In the genomic region with DNA sequence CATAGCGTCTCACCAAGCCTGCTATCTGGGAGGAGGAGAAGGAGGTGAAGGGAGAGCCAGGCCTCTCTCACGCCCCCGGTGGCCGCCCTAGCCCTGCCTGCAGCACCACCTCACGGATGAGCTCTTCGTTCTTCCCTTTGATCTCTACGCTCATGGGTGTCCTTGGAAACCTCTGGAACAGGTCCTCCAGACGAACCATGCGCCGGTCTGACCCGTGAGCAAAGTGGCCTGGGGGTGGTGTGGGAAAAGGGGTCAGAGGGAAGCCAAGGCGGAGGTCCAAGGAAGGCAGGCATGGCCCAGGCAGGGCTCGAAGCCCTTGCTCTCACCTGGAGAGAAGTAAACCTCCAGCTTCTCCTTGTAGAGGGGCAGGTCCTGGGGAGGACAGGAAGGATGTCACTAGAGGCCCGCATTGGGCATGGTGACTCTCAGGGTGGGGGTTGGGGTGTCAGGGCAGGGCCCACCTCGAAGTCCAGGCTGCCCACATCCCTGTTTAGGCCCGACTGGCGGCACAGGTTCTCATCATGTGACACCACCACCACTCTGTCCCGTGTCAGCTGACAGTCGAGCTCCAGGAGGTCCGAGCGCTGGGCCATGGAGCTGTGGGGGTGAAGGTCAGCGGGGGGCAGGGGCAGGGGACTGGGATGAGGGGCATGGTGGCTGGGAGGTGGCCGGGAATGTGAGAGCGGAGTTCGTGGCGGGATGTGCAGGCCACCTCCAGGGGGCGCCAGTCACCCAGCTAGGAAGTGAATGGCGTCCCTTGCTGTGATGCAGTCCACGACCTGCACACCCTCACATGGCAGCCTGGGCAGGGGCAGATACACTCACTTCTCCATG, we compare ENCODE assay signal across 1 cellular context.
TF ChIP-seq lines count a peak whose summit lies in the region.

No MANE protein-coding gene starts in this region.

TF ChIP-seq in HepG2, 621 proteins besides CTCF, POLR2A, EP300 and RAD21 (continued from another document and continues in another):
- TF ChIP-seq KLF11 (CRISPR knock-in tag; IDR thresholded peaks at IDR 0.05) (no peak), ZNF780A (CRISPR knock-in tag; IDR thresholded peaks at IDR 0.05) (no peak), YY1 (IDR thresholded peaks at IDR 0.05; ENCODE audit: insufficient read depth, insufficient replicate concordance, low read depth, low read length) (peak; percentile 85), ZNF598 (CRISPR knock-in tag; IDR thresholded peaks at IDR 0.05; ENCODE audit: borderline replicate concordance) (peak; percentile 94), DPF2 (CRISPR knock-in tag; IDR thresholded peaks at IDR 0.05; ENCODE audit: borderline replicate concordance, low read depth) (peak; percentile 59; the same call in 1 of the 2 replicates), ARNT2 (CRISPR knock-in tag; IDR thresholded peaks at IDR 0.05; ENCODE audit: low read depth) (peak; percentile 93), DZIP1 (CRISPR knock-in tag; IDR thresholded peaks at IDR 0.05) (0 out of 2 replicates have a peak, but pooled peaks have one; percentile 70), MED1 (CRISPR knock-in tag; IDR thresholded peaks at IDR 0.05) (peak; percentile 71), NFE2L1 (CRISPR knock-in tag; IDR thresholded peaks at IDR 0.05; ENCODE audit: borderline replicate concordance) (no peak), ZBTB20 (CRISPR knock-in tag; IDR thresholded peaks at IDR 0.05; ENCODE audit: borderline replicate concordance, low read depth) (peak; percentile 74; the same call in 1 of the 2 replicates), HNF4A (CRISPR knock-in tag; IDR thresholded peaks at IDR 0.05) (peak; percentile 62), PHF21A (CRISPR knock-in tag; IDR thresholded peaks at IDR 0.05) (peak; percentile 93), ZNF768 (CRISPR knock-in tag; IDR thresholded peaks at IDR 0.05) (peak; percentile 88), TSC22D2 (CRISPR knock-in tag; IDR thresholded peaks at IDR 0.05; ENCODE audit: borderline replicate concordance) (no peak), PITX1 (CRISPR knock-in tag; IDR thresholded peaks at IDR 0.05) (no peak; the same call in 1 of the 2 replicates), GLMP (CRISPR knock-in tag; IDR thresholded peaks at IDR 0.05; ENCODE audit: borderline replicate concordance) (no peak), GATAD2A (CRISPR knock-in tag; IDR thresholded peaks at IDR 0.05) (peak; percentile 51), MAFG (CRISPR knock-in tag; IDR thresholded peaks at IDR 0.05) (no peak), ZNF850 (CRISPR knock-in tag; conservative IDR thresholded peaks at IDR 0.05) (no peak), CSRNP1 (CRISPR knock-in tag; IDR thresholded peaks at IDR 0.05) (no peak), RBAK (CRISPR knock-in tag; IDR thresholded peaks at IDR 0.05) (no peak), HIVEP1 (CRISPR knock-in tag; IDR thresholded peaks at IDR 0.05) (peak; percentile 81), ELF3 (CRISPR knock-in tag; IDR thresholded peaks at IDR 0.05) (peak; percentile 58; the same call in 1 of the 2 replicates)
- TF ChIP-seq, protein P1, sequence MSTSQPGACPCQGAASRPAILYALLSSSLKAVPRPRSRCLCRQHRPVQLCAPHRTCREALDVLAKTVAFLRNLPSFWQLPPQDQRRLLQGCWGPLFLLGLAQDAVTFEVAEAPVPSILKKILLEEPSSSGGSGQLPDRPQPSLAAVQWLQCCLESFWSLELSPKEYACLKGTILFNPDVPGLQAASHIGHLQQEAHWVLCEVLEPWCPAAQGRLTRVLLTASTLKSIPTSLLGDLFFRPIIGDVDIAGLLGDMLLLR (CRISPR knock-in tag; IDR thresholded peaks at IDR 0.05) = peak; percentile 48
- TF ChIP-seq, protein P2, sequence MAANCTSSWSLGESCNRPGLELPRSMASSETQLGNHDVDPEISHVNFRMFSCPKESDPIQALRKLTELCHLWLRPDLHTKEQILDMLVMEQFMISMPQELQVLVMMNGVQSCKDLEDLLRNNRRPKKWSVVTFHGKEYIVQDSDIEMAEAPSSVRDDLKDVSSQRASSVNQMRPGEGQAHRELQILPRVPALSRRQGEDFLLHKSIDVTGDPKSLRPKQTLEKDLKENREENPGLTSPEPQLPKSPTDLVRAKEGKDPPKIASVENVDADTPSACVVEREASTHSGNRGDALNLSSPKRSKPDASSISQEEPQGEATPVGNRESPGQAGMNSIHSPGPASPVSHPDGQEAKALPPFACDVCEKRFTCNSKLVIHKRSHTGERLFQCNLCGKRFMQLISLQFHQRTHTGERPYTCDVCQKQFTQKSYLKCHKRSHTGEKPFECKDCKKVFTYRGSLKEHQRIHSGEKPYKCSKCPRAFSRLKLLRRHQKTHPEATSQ (CRISPR knock-in tag; IDR thresholded peaks at IDR 0.05; ENCODE audit: borderline replicate concordance) = 0 out of 2 replicates have a peak, but pooled peaks have one; percentile 22
- TF ChIP-seq, protein P3, sequence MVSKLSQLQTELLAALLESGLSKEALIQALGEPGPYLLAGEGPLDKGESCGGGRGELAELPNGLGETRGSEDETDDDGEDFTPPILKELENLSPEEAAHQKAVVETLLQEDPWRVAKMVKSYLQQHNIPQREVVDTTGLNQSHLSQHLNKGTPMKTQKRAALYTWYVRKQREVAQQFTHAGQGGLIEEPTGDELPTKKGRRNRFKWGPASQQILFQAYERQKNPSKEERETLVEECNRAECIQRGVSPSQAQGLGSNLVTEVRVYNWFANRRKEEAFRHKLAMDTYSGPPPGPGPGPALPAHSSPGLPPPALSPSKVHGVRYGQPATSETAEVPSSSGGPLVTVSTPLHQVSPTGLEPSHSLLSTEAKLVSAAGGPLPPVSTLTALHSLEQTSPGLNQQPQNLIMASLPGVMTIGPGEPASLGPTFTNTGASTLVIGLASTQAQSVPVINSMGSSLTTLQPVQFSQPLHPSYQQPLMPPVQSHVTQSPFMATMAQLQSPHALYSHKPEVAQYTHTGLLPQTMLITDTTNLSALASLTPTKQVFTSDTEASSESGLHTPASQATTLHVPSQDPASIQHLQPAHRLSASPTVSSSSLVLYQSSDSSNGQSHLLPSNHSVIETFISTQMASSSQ (IDR thresholded peaks at IDR 0.05; ENCODE audit: low read depth) = no peak
- TF ChIP-seq, protein P3 (CRISPR knock-in tag; IDR thresholded peaks at IDR 0.05; ENCODE audit: borderline replicate concordance) = peak; percentile 44
- TF ChIP-seq, protein P4, sequence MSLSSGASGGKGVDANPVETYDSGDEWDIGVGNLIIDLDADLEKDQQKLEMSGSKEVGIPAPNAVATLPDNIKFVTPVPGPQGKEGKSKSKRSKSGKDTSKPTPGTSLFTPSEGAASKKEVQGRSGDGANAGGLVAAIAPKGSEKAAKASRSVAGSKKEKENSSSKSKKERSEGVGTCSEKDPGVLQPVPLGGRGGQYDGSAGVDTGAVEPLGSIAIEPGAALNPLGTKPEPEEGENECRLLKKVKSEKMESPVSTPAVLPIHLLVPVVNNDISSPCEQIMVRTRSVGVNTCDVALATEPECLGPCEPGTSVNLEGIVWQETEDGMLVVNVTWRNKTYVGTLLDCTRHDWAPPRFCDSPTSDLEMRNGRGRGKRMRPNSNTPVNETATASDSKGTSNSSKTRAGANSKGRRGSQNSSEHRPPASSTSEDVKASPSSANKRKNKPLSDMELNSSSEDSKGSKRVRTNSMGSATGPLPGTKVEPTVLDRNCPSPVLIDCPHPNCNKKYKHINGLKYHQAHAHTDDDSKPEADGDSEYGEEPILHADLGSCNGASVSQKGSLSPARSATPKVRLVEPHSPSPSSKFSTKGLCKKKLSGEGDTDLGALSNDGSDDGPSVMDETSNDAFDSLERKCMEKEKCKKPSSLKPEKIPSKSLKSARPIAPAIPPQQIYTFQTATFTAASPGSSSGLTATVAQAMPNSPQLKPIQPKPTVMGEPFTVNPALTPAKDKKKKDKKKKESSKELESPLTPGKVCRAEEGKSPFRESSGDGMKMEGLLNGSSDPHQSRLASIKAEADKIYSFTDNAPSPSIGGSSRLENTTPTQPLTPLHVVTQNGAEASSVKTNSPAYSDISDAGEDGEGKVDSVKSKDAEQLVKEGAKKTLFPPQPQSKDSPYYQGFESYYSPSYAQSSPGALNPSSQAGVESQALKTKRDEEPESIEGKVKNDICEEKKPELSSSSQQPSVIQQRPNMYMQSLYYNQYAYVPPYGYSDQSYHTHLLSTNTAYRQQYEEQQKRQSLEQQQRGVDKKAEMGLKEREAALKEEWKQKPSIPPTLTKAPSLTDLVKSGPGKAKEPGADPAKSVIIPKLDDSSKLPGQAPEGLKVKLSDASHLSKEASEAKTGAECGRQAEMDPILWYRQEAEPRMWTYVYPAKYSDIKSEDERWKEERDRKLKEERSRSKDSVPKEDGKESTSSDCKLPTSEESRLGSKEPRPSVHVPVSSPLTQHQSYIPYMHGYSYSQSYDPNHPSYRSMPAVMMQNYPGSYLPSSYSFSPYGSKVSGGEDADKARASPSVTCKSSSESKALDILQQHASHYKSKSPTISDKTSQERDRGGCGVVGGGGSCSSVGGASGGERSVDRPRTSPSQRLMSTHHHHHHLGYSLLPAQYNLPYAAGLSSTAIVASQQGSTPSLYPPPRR (CRISPR knock-in tag; IDR thresholded peaks at IDR 0.05; ENCODE audit: borderline replicate concordance) = peak; percentile 16; the same call in 1 of the 2 replicates
- TF ChIP-seq, protein P5, sequence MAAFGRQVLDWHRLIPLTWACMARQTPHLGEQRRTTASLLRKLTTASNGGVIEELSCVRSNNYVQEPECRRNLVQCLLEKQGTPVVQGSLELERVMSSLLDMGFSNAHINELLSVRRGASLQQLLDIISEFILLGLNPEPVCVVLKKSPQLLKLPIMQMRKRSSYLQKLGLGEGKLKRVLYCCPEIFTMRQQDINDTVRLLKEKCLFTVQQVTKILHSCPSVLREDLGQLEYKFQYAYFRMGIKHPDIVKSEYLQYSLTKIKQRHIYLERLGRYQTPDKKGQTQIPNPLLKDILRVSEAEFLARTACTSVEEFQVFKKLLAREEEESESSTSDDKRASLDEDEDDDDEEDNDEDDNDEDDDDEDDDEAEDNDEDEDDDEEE (CRISPR knock-in tag; IDR thresholded peaks at IDR 0.05) = peak; percentile 90; the same call in 1 of the 2 replicates
- TF ChIP-seq, protein P6, sequence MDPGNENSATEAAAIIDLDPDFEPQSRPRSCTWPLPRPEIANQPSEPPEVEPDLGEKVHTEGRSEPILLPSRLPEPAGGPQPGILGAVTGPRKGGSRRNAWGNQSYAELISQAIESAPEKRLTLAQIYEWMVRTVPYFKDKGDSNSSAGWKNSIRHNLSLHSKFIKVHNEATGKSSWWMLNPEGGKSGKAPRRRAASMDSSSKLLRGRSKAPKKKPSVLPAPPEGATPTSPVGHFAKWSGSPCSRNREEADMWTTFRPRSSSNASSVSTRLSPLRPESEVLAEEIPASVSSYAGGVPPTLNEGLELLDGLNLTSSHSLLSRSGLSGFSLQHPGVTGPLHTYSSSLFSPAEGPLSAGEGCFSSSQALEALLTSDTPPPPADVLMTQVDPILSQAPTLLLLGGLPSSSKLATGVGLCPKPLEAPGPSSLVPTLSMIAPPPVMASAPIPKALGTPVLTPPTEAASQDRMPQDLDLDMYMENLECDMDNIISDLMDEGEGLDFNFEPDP (CRISPR knock-in tag; conservative IDR thresholded peaks at IDR 0.05) = no peak
- TF ChIP-seq, protein P7, sequence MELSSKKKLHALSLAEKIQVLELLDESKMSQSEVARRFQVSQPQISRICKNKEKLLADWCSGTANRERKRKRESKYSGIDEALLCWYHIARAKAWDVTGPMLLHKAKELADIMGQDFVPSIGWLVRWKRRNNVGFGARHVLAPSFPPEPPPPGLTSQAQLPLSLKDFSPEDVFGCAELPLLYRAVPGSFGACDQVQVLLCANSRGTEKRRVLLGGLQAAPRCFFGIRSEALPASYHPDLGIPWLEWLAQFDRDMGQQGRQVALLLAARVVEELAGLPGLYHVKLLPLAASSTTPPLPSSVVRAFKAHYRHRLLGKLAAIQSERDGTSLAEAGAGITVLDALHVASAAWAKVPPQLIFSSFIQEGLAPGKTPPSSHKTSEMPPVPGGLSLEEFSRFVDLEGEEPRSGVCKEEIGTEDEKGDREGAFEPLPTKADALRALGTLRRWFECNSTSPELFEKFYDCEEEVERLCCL (CRISPR knock-in tag; IDR thresholded peaks at IDR 0.05; ENCODE audit: borderline replicate concordance) = no peak
